1 cellular context compared by ENCODE assay signal in genomic region chr16:12289175-12290063, GRCh38.
A peak's percentile ranks its signal among the peaks of the same experiment; 100 is the strongest.
TF ChIP-seq lines count a peak whose summit lies in the region.

No MANE protein-coding gene starts in this region.

TF ChIP-seq in HepG2, 621 proteins besides CTCF, POLR2A, EP300 and RAD21 (continued from another document and continues in another):
- TF ChIP-seq ZNF704 (CRISPR knock-in tag; IDR thresholded peaks at IDR 0.05; ENCODE audit: borderline replicate concordance) (no peak; the same call in 1 of the 2 replicates), ZNF20 (CRISPR knock-in tag; IDR thresholded peaks at IDR 0.05) (no peak), RFXAP (CRISPR knock-in tag; IDR thresholded peaks at IDR 0.05; ENCODE audit: borderline replicate concordance) (no peak; the same call in 1 of the 2 replicates), DMAP1 (CRISPR knock-in tag; IDR thresholded peaks at IDR 0.05) (peak; percentile 36), ZMYM4 (CRISPR knock-in tag; IDR thresholded peaks at IDR 0.05) (peak; percentile 71), HNRNPL (IDR thresholded peaks at IDR 0.05; ENCODE audit: low read depth, low read length) (no peak), ZNF777 (CRISPR knock-in tag; IDR thresholded peaks at IDR 0.05) (no peak), RERE (CRISPR knock-in tag; IDR thresholded peaks at IDR 0.05; ENCODE audit: low read depth) (no peak; the same call in 1 of the 2 replicates), ZNF788 (CRISPR knock-in tag; IDR thresholded peaks at IDR 0.05; ENCODE audit: borderline replicate concordance) (peak; percentile 53; the same call in 1 of the 2 replicates), TERF1 (CRISPR knock-in tag; IDR thresholded peaks at IDR 0.05) (no peak), KDM3A (CRISPR knock-in tag; IDR thresholded peaks at IDR 0.05; ENCODE audit: low read depth) (peak; percentile 76; the same call in 1 of the 2 replicates), ZNF572 (CRISPR knock-in tag; IDR thresholded peaks at IDR 0.05) (peak; percentile 16), ZNF703 (CRISPR knock-in tag; IDR thresholded peaks at IDR 0.05; ENCODE audit: borderline replicate concordance) (no peak), ZNF646 (CRISPR knock-in tag; IDR thresholded peaks at IDR 0.05) (no peak; the same call in 1 of the 2 replicates), DRAP1 (CRISPR knock-in tag; IDR thresholded peaks at IDR 0.05) (peak; percentile 79), CC2D1A (CRISPR knock-in tag; IDR thresholded peaks at IDR 0.05) (no peak), ISL2 (CRISPR knock-in tag; IDR thresholded peaks at IDR 0.05) (peak; percentile 8; the same call in 1 of the 2 replicates), KLF9 (CRISPR knock-in tag; IDR thresholded peaks at IDR 0.05; ENCODE audit: low read depth) (no peak), ZBTB10 (CRISPR knock-in tag; IDR thresholded peaks at IDR 0.05; ENCODE audit: borderline replicate concordance) (no peak; the same call in 1 of the 2 replicates), SPEN (CRISPR knock-in tag; IDR thresholded peaks at IDR 0.05; ENCODE audit: low read depth) (peak; percentile 52), PRPF4 (IDR thresholded peaks at IDR 0.05; ENCODE audit: low read depth, low read length, poor library complexity, severe bottlenecking) (no peak), DNMT1 (CRISPR knock-in tag; IDR thresholded peaks at IDR 0.05) (0 out of 2 replicates have a peak, but pooled peaks have one; percentile 60), ATF7-NPFF (CRISPR knock-in tag; IDR thresholded peaks at IDR 0.05; ENCODE audit: low read depth) (no peak; the same call in 1 of the 2 replicates), ZHX2 (IDR thresholded peaks at IDR 0.05; ENCODE audit: low read depth) (0 out of 2 replicates have a peak, but pooled peaks have one; percentile 49), ZHX2 (CRISPR knock-in tag; IDR thresholded peaks at IDR 0.05; ENCODE audit: borderline replicate concordance) (no peak)
